Comparison of ENCODE assay signal across 12 cellular contexts in the genomic region with DNA sequence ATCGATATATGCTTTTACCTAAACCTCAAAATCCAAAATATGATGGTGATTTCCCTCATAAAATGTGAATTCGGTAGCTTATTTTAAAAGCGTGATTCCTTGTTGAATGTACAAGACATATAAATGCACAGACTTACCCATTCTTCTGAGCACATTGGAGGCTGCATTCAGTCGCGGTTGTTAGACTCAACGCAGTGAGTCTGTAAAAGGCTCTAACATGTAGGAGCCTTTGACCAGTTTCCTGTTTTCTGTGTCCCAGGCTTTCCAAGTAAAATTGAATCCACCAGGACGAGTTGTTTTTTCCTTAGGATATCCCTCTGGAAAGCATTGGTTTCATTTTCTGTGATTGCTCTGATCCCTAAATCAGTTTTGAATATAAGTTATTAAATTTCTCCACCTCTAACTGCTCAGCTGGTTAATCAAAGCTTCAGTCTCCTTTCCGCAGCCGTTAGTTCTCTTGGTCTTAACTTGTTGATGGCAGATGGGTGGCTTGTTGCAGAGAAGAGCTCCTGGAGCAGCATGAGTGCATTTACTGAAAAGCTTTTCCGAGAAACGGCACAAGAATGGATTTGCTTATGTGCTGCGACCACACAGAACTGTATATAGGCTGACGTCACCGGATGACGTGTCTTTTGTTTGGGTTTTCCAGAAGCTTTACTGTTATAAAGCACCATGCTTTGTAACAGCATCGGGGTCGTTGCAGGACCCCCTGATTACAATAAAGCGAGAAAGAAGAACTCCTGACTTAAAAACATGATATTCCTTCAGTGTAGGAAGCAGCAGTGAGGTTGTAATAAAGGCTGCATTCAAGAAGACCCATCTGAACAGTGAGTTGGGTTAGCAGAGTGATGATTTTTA. TPM values are rescaled to one million over a fixed set of nuclear protein-coding genes. Genes with fewer than 3 reads are reported as not detected.
DNase-seq lines count a peak whose midpoint lies in the region; ATAC-seq and TF ChIP-seq lines count a peak whose summit lies in the region.
"Had no signal": no experiment of that assay in that cellular context is flagged by ENCODE, and none has a peak within 500 bp of the region (broad histone marks: within the 10 kb centered on the region; RNA-seq: fewer than 3 reads in every experiment).

A gene with protein sequence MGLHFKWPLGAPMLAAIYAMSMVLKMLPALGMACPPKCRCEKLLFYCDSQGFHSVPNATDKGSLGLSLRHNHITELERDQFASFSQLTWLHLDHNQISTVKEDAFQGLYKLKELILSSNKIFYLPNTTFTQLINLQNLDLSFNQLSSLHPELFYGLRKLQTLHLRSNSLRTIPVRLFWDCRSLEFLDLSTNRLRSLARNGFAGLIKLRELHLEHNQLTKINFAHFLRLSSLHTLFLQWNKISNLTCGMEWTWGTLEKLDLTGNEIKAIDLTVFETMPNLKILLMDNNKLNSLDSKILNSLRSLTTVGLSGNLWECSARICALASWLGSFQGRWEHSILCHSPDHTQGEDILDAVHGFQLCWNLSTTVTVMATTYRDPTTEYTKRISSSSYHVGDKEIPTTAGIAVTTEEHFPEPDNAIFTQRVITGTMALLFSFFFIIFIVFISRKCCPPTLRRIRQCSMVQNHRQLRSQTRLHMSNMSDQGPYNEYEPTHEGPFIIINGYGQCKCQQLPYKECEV (minus strand): TSS at position 565 of the 858 bp plus-strand sequence. CDS start 424 bp downstream, at position 141.

- H3K4ac ChIP-seq in mesendoderm (ENCODE audit: low read depth, low read length) = no peak within 1 kb of the TSS

- no peak within 1 kb of the TSS for H4K8ac ChIP-seq in mesendoderm (ENCODE audit: low read depth, low read length)

- H3K4me3 Mint-ChIP-seq in chondrocyte (ENCODE audit: unreplicated experiment) = no peak within 1 kb of the TSS
- H3K4me3 Mint-ChIP-seq: T-helper 1 cell treated with Interleukin-12 subunit alpha and Interleukin-12 subunit beta and Interleukin-4 antibody, amounts not matched to agents 30 μg/mL and 1 μg/mL, for 36 hours had no signal

- H2BK15ac ChIP-seq in mesendoderm (replicated peaks; ENCODE audit: low read depth) = no peak within 1 kb of the TSS

- 60% methylated on average over 18 of the region's 18 CpGs for WGBS in right cardiac atrium
- WGBS in heart left ventricle, 4 donors = 69 to 77% (median 73%) methylated on average over 18 of the region's 18 CpGs
- no CpG with 5 or more reads among the region's 18 CpGs for WGBS in mesendoderm (ENCODE audit: extremely low coverage, insufficient coverage, low lambda C conversion rate)
- WGBS in lower leg skin, 2 donors = 51 to 66% methylated on average over 18 of the region's 18 CpGs

- H3K9me3 ChIP-seq in right cardiac atrium (ENCODE audit: control insufficient read depth, low read length) = no peaks in the 10 kb centered on the region
- peaks cover 0 to 5% (median 0%) of the 10 kb centered on the region in 12 donors for H3K9me3 ChIP-seq in heart left ventricle

- no peak within 1 kb of the TSS for H3K27ac ChIP-seq in right cardiac atrium (ENCODE audit: low read length)
- H3K27ac ChIP-seq in heart left ventricle = peak within 1 kb of the TSS in 1 of 12 donors; percentile 4
- H3K27ac ChIP-seq in mesendoderm (ENCODE audit: low read depth, low read length) = no peak within 1 kb of the TSS
- H3K27ac ChIP-seq: C4-2B had no signal

- no peak within 1 kb of the TSS for H2AK5ac ChIP-seq in mesendoderm (ENCODE audit: low read length)

- H3K23ac ChIP-seq in mesendoderm (ENCODE audit: low read length) = peak within 1 kb of the TSS; percentile 45

- H2BK5ac ChIP-seq in mesendoderm (ENCODE audit: low read length) = no peak within 1 kb of the TSS

- ATAC-seq in right cardiac atrium (no peak), heart left ventricle (no peak), HG02759 (IDR thresholded peaks at IDR 0.05; ENCODE audit: unreplicated experiment) (no peak), HG03135 (IDR thresholded peaks at IDR 0.05; ENCODE audit: unreplicated experiment) (no peak)

- no peak for DNase-seq in right cardiac atrium
- no peak for DNase-seq in heart left ventricle
- no peak for DNase-seq in chondrocyte (ENCODE audit: low spot score)
- no peak for DNase-seq in mesendoderm
- no peak for DNase-seq in lower leg skin (ENCODE audit: low spot score in 2 of 2)
- DNase-seq in COLO668 (lab: John Stamatoyannopoulos, UW; ENCODE audit: unreplicated experiment) = no peak
- DNase-seq: Kasumi-1, small intestine had no signal

- H2BK120ac ChIP-seq in mesendoderm (ENCODE audit: low read depth, low read length) = no peak within 1 kb of the TSS

- H4K5ac ChIP-seq in mesendoderm (ENCODE audit: low read length) = no peak within 1 kb of the TSS

- H3K9ac ChIP-seq in mesendoderm (ENCODE audit: low read length) = no peak within 1 kb of the TSS

- H3K27me3 Mint-ChIP-seq in chondrocyte (ENCODE audit: low read depth) = no peaks in the 10 kb centered on the region

- peaks cover 23% of the 10 kb centered on the region for H3K79me1 ChIP-seq in mesendoderm (ENCODE audit: low read length)

- no peak within 1 kb of the TSS for H3K4me2 ChIP-seq in mesendoderm (ENCODE audit: low read length)

- H3K56ac ChIP-seq in mesendoderm (ENCODE audit: low read length) = no peak within 1 kb of the TSS

- intact Hi-C loops in right cardiac atrium (cut with DNase I) (no loop called here), heart left ventricle (cut with DNase I) (no loop called here), lower leg skin (cut with DNase I; ENCODE audit: low total_unique reads) (no loop called here)

- H3K18ac ChIP-seq in mesendoderm (ENCODE audit: low read length) = no peak within 1 kb of the TSS

- H3K9me3 Mint-ChIP-seq in chondrocyte (ENCODE audit: low read depth) = no peaks in the 10 kb centered on the region
- H3K9me3 Mint-ChIP-seq: T-helper 1 cell treated with Interleukin-12 subunit alpha and Interleukin-12 subunit beta and Interleukin-4 antibody, amounts not matched to agents 30 μg/mL and 1 μg/mL, for 36 hours had no signal

- H3K36me3 Mint-ChIP-seq in chondrocyte (ENCODE audit: low read depth) = no peaks in the 10 kb centered on the region

- peaks cover 0 to 4% (median 0%) of the 10 kb centered on the region in 9 donors for H3K36me3 ChIP-seq in heart left ventricle
- H3K36me3 ChIP-seq in mesendoderm (ENCODE audit: control insufficient read depth, insufficient read depth, low read length) = no peaks in the 10 kb centered on the region

- peak within 1 kb of the TSS; percentile 60 for H3K27ac Mint-ChIP-seq in chondrocyte (ENCODE audit: unreplicated experiment)
- H3K27ac Mint-ChIP-seq: T-helper 1 cell treated with Interleukin-12 subunit alpha and Interleukin-12 subunit beta and Interleukin-4 antibody, amounts not matched to agents 30 μg/mL and 1 μg/mL, for 36 hours had no signal

- H3K4me1 Mint-ChIP-seq in chondrocyte (ENCODE audit: low read depth) = peaks cover 73% of the 10 kb centered on the region

- peaks cover 29% of the 10 kb centered on the region for H3K79me2 ChIP-seq in mesendoderm (ENCODE audit: control insufficient read depth, insufficient read depth, low read length)

- TF ChIP-seq CTCF in heart left ventricle (IDR thresholded peaks at IDR 0.05) (no peak), chondrocyte (IDR thresholded peaks at IDR 0.05) (no peak), lower leg skin (IDR thresholded peaks at IDR 0.05) (no peak)

- no peaks in the 10 kb centered on the region for H3K27me3 ChIP-seq in right cardiac atrium (ENCODE audit: control insufficient read depth, insufficient read depth)
- no peaks in the 10 kb centered on the region for H3K27me3 ChIP-seq in heart left ventricle
- no peaks in the 10 kb centered on the region for H3K27me3 ChIP-seq in mesendoderm (ENCODE audit: insufficient read depth, low read length, poor library complexity)

- no peak for TF ChIP-seq POLR2A in heart left ventricle (IDR thresholded peaks at IDR 0.05)
- no peak for TF ChIP-seq POLR2A in lower leg skin (IDR thresholded peaks at IDR 0.05)

- H3K4me3 ChIP-seq in right cardiac atrium (ENCODE audit: low read length) = peak within 1 kb of the TSS; percentile 21
- H3K4me3 ChIP-seq in heart left ventricle = peak within 1 kb of the TSS in 4 of 12 donors; percentile 0 to 12 (median 8)
- no peak within 1 kb of the TSS for H3K4me3 ChIP-seq in mesendoderm (ENCODE audit: low read length)
- H3K4me3 ChIP-seq in lower leg skin (ENCODE audit: low read depth, poor library complexity, severe bottlenecking) = no peak within 1 kb of the TSS

- peaks cover 11% of the 10 kb centered on the region for H3K4me1 ChIP-seq in right cardiac atrium (ENCODE audit: control insufficient read depth, insufficient read depth, low read length)
- H3K4me1 ChIP-seq in heart left ventricle = peaks cover 5 to 80% (median 48%) of the 10 kb centered on the region in 12 donors
- peaks cover 2% of the 10 kb centered on the region for H3K4me1 ChIP-seq in mesendoderm (ENCODE audit: control insufficient read depth, low read depth, low read length)

RNA-seq across cellular contexts. Expression of the gene that starts here (rescaled TPM):
- total RNA-seq in right cardiac atrium = under 1 TPM in 2 of 4 donors, not detected in 2; 0.17 to 0.31 TPM
- 0.07 TPM for polyA plus RNA-seq in right cardiac atrium
- total RNA-seq in heart left ventricle = under 1 TPM in 2 of 9 donors, not detected in 7; 0.16 TPM
- under 1 TPM; 0.06 to 0.23 TPM for polyA plus RNA-seq in heart left ventricle
- total RNA-seq in chondrocyte = 0.19 TPM in 1 of 3 replicates, not detected in the others
- polyA plus RNA-seq in mesendoderm (2013, experiment 1 of 2) = not detected
- not detected for polyA plus RNA-seq in mesendoderm (2013, experiment 2 of 2)
- under 1 TPM in 3 of 4 donors, not detected in 1; 0.13 to 0.20 (median 0.16) TPM for total RNA-seq in lower leg skin
